Comparison of ENCODE assay signal across 8 cellular contexts in genomic region chr16:58127634-58128033, GRCh38. TPM values are rescaled to one million over a fixed set of nuclear protein-coding genes. Genes with fewer than 3 reads are reported as not detected.
DNase-seq lines count a peak whose midpoint lies in the region; ATAC-seq and TF ChIP-seq lines count a peak whose summit lies in the region.

No MANE protein-coding gene starts in this region.

- H3K36me3 ChIP-seq in PC-9 (ENCODE audit: low read depth) (no peaks in the 10 kb centered on the region), psoas muscle (ENCODE audit: insufficient read depth in 1 of 2, low read depth in 1 of 2) (no peaks in the 10 kb centered on the region)

- no peaks in the 10 kb centered on the region for H3K9me3 ChIP-seq in PC-9 (ENCODE audit: insufficient read depth, low read depth)
- H3K9me3 ChIP-seq in psoas muscle: no peaks in the 10 kb centered on the region

- no peak overlapping the region for H2AFZ ChIP-seq in PC-9

- H3K4me1 ChIP-seq in PC-9 (replicated peaks; ENCODE audit: insufficient read depth) (peaks cover 35% of the 10 kb centered on the region), psoas muscle (peaks cover 33% of the 10 kb centered on the region)

- BruUV-seq in PC-9 (replicated peaks; lab: Mats Ljungman, UMichigan): no TSS peak

- H3K79me2 ChIP-seq in PC-9 (ENCODE audit: low read depth): peaks cover 59% of the 10 kb centered on the region

- peaks cover 10% of the 10 kb centered on the region; the same call in 1 of the 2 replicates for H3F3A ChIP-seq in PC-9 (ENCODE audit: insufficient read depth, low read depth)

- ATAC-seq in psoas muscle: no peak
- no peak for ATAC-seq in HG02571 (IDR thresholded peaks at IDR 0.05; ENCODE audit: unreplicated experiment)
- ATAC-seq in HG02840 (IDR thresholded peaks at IDR 0.05; ENCODE audit: low FRiP score, unreplicated experiment): no peak
- no peak for ATAC-seq in HG02885 (IDR thresholded peaks at IDR 0.05; ENCODE audit: poor library complexity, unreplicated experiment)

- CTCF ChIA-PET in PC-9 (lab: Charles Lee): no interaction called here

- POLR2A ChIA-PET in PC-9 (lab: Charles Lee; ENCODE audit: unreplicated experiment): interaction anchor here (0.6 kb wide), 3 partner anchors 95 to 326 kb away, joined by 3 to 5 read pairs (median 4); no protein-coding TSS in a partner anchor

- H3K27ac ChIP-seq in PC-9: no peak overlapping the region
- H3K27ac ChIP-seq in psoas muscle: peak overlapping the region; percentile 2

- no peaks in the 10 kb centered on the region for H3K9me2 ChIP-seq in PC-9 (ENCODE audit: insufficient read depth)

- intact Hi-C loops in PC-9 (cut with micrococcal nuclease; ENCODE audit: unreplicated experiment) (loop anchor here (10.0 kb wide), 1 partner anchor 233 kb away; no protein-coding TSS in a partner anchor), psoas muscle (cut with DNase I) (loop anchor here in 1 of 2 donors (5.0 to 10.0 kb wide), 2 partner anchors 233 to 315 kb away; no protein-coding TSS in a partner anchor)

- DNase-seq in GM12865 (ENCODE audit: low read depth): no peak
- DNase-seq in PC-9: no peak
- no peak for DNase-seq in epithelial cell of proximal tubule (ENCODE audit: low read depth)
- DNase-seq in psoas muscle: no peak
- no peak for DNase-seq in GM20000 (ENCODE audit: low spot score)

- 9 to 15% (median 13%) methylated on average over 4 of the region's 4 CpGs for WGBS in psoas muscle, 3 donors

- H3K4me3 ChIP-seq in GM12865 (ENCODE audit: low read depth, low read length) (peak overlapping the region; percentile 99), PC-9 (peak overlapping the region; percentile 88), epithelial cell of proximal tubule (ENCODE audit: low read depth, low read length) (peak overlapping the region; percentile 98), psoas muscle (peak overlapping the region; percentile 86)

- peak overlapping the region; percentile 100 for H3K4me2 ChIP-seq in PC-9

- H3K27me3 ChIP-seq in PC-9 (ENCODE audit: insufficient read depth, low read depth) (no peaks in the 10 kb centered on the region), psoas muscle (ENCODE audit: insufficient read depth in 3 of 3, low read length in 2 of 3) (no peaks in the 10 kb centered on the region)

- H4K20me1 ChIP-seq in PC-9 (ENCODE audit: insufficient read depth): peaks cover 45% of the 10 kb centered on the region

- TF ChIP-seq CTCF in GM12865 (IDR thresholded peaks at IDR 0.05; ENCODE audit: insufficient read depth, low read depth, low read length, missing control alignments): no peak
- TF ChIP-seq CTCF in PC-9 (conservative IDR thresholded peaks at IDR 0.05): peak; percentile 18; the same call in 1 of the 2 replicates
- TF ChIP-seq CTCF in epithelial cell of proximal tubule (conservative IDR thresholded peaks at IDR 0.05; ENCODE audit: low read depth, low read length): peak; percentile 32
- no peak for TF ChIP-seq CTCF in psoas muscle (IDR thresholded peaks at IDR 0.05)
- TF ChIP-seq CTCF in GM20000 (IDR thresholded peaks at IDR 0.05; ENCODE audit: extremely low read depth, missing control alignments): no peak

RNA-seq across cellular contexts. Expression of gene CFAP20, which starts 1.5 kb away (rescaled TPM):
- 35.9 and 49.6 TPM in 2 replicates for total RNA-seq in PC-9 (2021)
- total RNA-seq in epithelial cell of proximal tubule: 38.6 and 63.2 TPM in 2 replicates
- total RNA-seq in psoas muscle: 10 to 100 TPM in 1 of 4 donors, 1 to 10 TPM in 3; 5.6 to 11.5 (median 8.6) TPM
- polyA plus RNA-seq in psoas muscle: 10 to 100 TPM in 2 of 3 donors, 1 to 10 TPM in 1; 7.0 to 22.0 (median 15.4) TPM

Comparison
In these comparisons a context has a peak if more than half of its experiments do, and no peak if none do; other contexts are left out.
1. CTCF ChIP-seq: peak in PC-9 (single experiment) and epithelial cell of proximal tubule (single experiment); none in GM12865 (single experiment), psoas muscle (single experiment) and GM20000 (single experiment).
2. Peak in every context shown above with its lines, with median percentiles within 50 percentile points of each other: H3K4me3 ChIP-seq.